Comparison of ENCODE assay signal across 1 cellular context in the genomic region with DNA sequence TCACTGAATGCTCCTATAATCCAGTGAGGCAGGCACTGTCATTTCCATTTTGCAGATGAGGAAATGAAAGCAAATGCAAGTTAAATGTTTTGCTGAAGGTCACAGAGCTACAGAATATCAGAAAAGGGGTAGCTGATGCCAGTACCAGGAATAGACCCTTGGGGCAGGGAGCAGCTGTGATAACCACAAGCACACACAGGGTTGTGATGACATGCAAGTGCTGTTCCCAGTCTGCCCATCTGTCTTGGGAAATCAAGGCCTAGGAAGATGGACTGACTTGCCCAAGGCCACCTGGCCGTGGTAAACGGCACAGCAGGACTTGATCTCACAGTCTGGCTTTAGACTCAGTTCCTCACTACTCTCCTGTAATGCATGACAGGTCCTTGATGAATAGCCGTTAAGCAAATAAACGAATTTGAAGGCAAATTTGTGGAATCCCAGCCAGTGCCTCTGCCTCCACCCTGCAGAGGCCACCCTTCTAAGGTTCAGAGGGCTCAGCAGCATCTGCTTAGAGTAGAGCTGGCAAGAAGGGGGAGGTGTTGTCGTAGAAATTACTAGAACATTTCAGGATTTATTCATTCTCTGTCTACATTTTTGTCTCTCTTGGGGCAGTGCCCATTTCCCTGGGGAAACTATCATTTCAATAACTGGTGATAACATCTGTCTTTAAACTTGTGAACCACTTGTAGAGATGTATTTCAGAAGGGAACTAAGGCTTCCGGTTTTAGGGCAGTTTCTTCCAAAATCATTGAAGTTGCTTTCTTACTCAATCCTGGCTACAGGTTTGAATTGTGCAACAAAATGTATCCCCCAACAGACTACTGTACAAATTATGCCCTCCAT.
TF ChIP-seq lines count a peak whose summit lies in the region.

No MANE protein-coding gene starts in this region.

TF ChIP-seq in IMR-90, 13 proteins besides CTCF, POLR2A, EP300 and RAD21:
- TF ChIP-seq CEBPB (IDR thresholded peaks at IDR 0.05; ENCODE audit: low read depth, low read length) (no peak), USF2 (IDR thresholded peaks at IDR 0.05; ENCODE audit: low read depth, low read length) (no peak), BHLHE40 (IDR thresholded peaks at IDR 0.05; ENCODE audit: low read depth, low read length) (no peak), MAFK (IDR thresholded peaks at IDR 0.05; ENCODE audit: low read depth, low read length) (no peak), FOS (IDR thresholded peaks at IDR 0.05; ENCODE audit: low read depth, low read length) (no peak), SMC3 (IDR thresholded peaks at IDR 0.05; ENCODE audit: low read depth, low read length) (no peak), CHD1 (IDR thresholded peaks at IDR 0.05; ENCODE audit: low read depth, low read length) (no peak), RFX5 (IDR thresholded peaks at IDR 0.05; ENCODE audit: low read depth, low read length) (no peak), MAZ (IDR thresholded peaks at IDR 0.05; ENCODE audit: borderline replicate concordance, low read depth, low read length) (no peak)
